In genomic region chr3:150278843-150279341, GRCh38 we compare ENCODE assay signal across 20 cellular contexts.
A peak's percentile ranks its signal among the peaks of the same experiment; 100 is the strongest.
DNase-seq lines count a peak whose midpoint lies in the region; ATAC-seq and TF ChIP-seq lines count a peak whose summit lies in the region.
"Had no signal": no experiment of that assay in that cellular context is flagged by ENCODE, and none has a peak within 500 bp of the region (broad histone marks: within the 10 kb centered on the region; RNA-seq: fewer than 3 reads in every experiment).

No MANE protein-coding gene starts in this region.

- H3K4me1 Mint-ChIP-seq in activated T-cell treated with anti-CD3 and anti-CD28 coated beads, Interleukin-2, amount 50 U/mL, for 4 hours (ENCODE audit: low read depth): no peaks in the 10 kb centered on the region
- H3K4me1 Mint-ChIP-seq in progenitor cell of endocrine pancreas (ENCODE audit: low read depth): peaks cover 13% of the 10 kb centered on the region
- H3K4me1 Mint-ChIP-seq: central memory CD8-positive, alpha-beta T cell had no signal

- H2AK5ac ChIP-seq in mesenchymal stem cell (ENCODE audit: low read length, severe bottlenecking): no peak overlapping the region

- peaks cover 6% of the 10 kb centered on the region; the same call in 1 of the 2 replicates for H3K9me3 ChIP-seq in SJCRH30 (replicated peaks)
- H3K9me3 ChIP-seq in mesenchymal stem cell (ENCODE audit: control insufficient read depth, low read length): peaks cover 7% of the 10 kb centered on the region
- H3K9me3 ChIP-seq: stomach had no signal

- H4K91ac ChIP-seq in mesenchymal stem cell (ENCODE audit: low read length): no peak overlapping the region

- no peaks in the 10 kb centered on the region for H3K27me3 ChIP-seq in SJCRH30
- no peaks in the 10 kb centered on the region for H3K27me3 ChIP-seq in mesenchymal stem cell (ENCODE audit: control insufficient read depth in 1 of 2, insufficient read depth in 1 of 2, low read length in 2 of 2)
- H3K27me3 ChIP-seq: stomach had no signal

- no peak for TF ChIP-seq CTCF in progenitor cell of endocrine pancreas (IDR thresholded peaks at IDR 0.05; ENCODE audit: unreplicated experiment)

- H3K27me3 Mint-ChIP-seq in activated T-cell treated with anti-CD3 and anti-CD28 coated beads, Interleukin-2, amount 50 U/mL, for 4 hours (ENCODE audit: low read depth): peaks cover 18% of the 10 kb centered on the region
- H3K27me3 Mint-ChIP-seq in progenitor cell of endocrine pancreas: no peaks in the 10 kb centered on the region

- H3K23ac ChIP-seq in mesenchymal stem cell (ENCODE audit: low read length in 2 of 2): no peak overlapping the region

- no peak overlapping the region for H3K27ac Mint-ChIP-seq in progenitor cell of endocrine pancreas
- H3K27ac Mint-ChIP-seq: activated naive CD8-positive, alpha-beta T cell had no signal

- H3K9me3 Mint-ChIP-seq in activated T-cell treated with anti-CD3 and anti-CD28 coated beads, Interleukin-2, amount 50 U/mL, for 4 hours: no peaks in the 10 kb centered on the region
- H3K9me3 Mint-ChIP-seq in progenitor cell of endocrine pancreas (ENCODE audit: low read depth): peaks cover 10% of the 10 kb centered on the region
- H3K9me3 Mint-ChIP-seq: central memory CD8-positive, alpha-beta T cell had no signal

- no peak overlapping the region for H2BK12ac ChIP-seq in mesenchymal stem cell (ENCODE audit: low read length in 2 of 2)

- H3K4ac ChIP-seq in mesenchymal stem cell (ENCODE audit: low read depth in 1 of 2, low read length in 2 of 2): no peak overlapping the region

- H2BK5ac ChIP-seq in mesenchymal stem cell (ENCODE audit: low read depth, low read length, poor library complexity, severe bottlenecking): no peak overlapping the region

- DNase-seq in EH (ENCODE audit: low read depth) (peak; percentile 35), NCI-H1105 (lab: John Stamatoyannopoulos, UW) (peak; percentile 89), SJCRH30 (peak; percentile 88 to 93), mesenchymal stem cell (no peak), progenitor cell of endocrine pancreas (ENCODE audit: low spot score, unreplicated experiment) (no peak)
- no peak for DNase-seq in activated T-cell treated with anti-CD3 and anti-CD28 coated beads, Interleukin-2, amount 50 U/mL, for 4 hours
- no peak for DNase-seq in stimulated activated CD4-positive, alpha-beta T cell treated with anti-CD3 and anti-CD28 coated beads, Interleukin-4, amount 100 ng/mL, for 1 hour
- DNase-seq: activated CD4-positive, CD25-positive, alpha-beta regulatory T cell; activated CD8-positive, alpha-beta memory T cell treated with anti-CD3 and anti-CD28 coated beads, Interleukin-2, amount 50 U/mL, for 48 hours; C1 segment of cervical spinal cord; H7; left cardiac atrium; MV-4-11; NK-92 treated with Interleukin-12 subunit alpha and Interleukin-12 subunit beta, amount 100 ng/mL, for 24 hours; stomach had no signal

- H3K4me2 ChIP-seq in mesenchymal stem cell (ENCODE audit: low read length, poor library complexity, severe bottlenecking): no peak overlapping the region

- peak overlapping the region; percentile 35 for H3K4me3 ChIP-seq in SJCRH30
- H3K4me3 ChIP-seq in mesenchymal stem cell (ENCODE audit: insufficient read depth in 1 of 2, low read depth in 1 of 2, low read length in 2 of 2): no peak overlapping the region
- H3K4me3 ChIP-seq: stomach had no signal

- ATAC-seq in activated T-cell treated with anti-CD3 and anti-CD28 coated beads, Interleukin-2, amount 50 U/mL, for 4 hours: no peak
- no peak for ATAC-seq in GM18858 (IDR thresholded peaks at IDR 0.05; ENCODE audit: unreplicated experiment)
- ATAC-seq: left cardiac atrium, SK-N-SH treated with all-trans-retinoic acid at 6 μM for 48 hours had no signal

- no peaks in the 10 kb centered on the region for H3K36me3 Mint-ChIP-seq in activated T-cell treated with anti-CD3 and anti-CD28 coated beads, Interleukin-2, amount 50 U/mL, for 4 hours (ENCODE audit: insufficient read depth)
- no peaks in the 10 kb centered on the region for H3K36me3 Mint-ChIP-seq in progenitor cell of endocrine pancreas (ENCODE audit: insufficient read depth)
- H3K36me3 Mint-ChIP-seq: activated naive CD8-positive, alpha-beta T cell had no signal

- no peaks in the 10 kb centered on the region for H3K79me1 ChIP-seq in mesenchymal stem cell (replicated peaks; ENCODE audit: low read length, poor library complexity, severe bottlenecking)

- H3K27ac ChIP-seq in SJCRH30 (peak overlapping the region; percentile 72), mesenchymal stem cell (ENCODE audit: low read length, poor library complexity, severe bottlenecking) (no peak overlapping the region)
- H3K27ac ChIP-seq: epithelial cell of prostate had no signal

- no peak overlapping the region for H3K4me3 Mint-ChIP-seq in activated T-cell treated with anti-CD3 and anti-CD28 coated beads, Interleukin-2, amount 50 U/mL, for 4 hours
- no peak overlapping the region for H3K4me3 Mint-ChIP-seq in progenitor cell of endocrine pancreas (ENCODE audit: low read depth)
- H3K4me3 Mint-ChIP-seq: activated naive CD8-positive, alpha-beta T cell; central memory CD8-positive, alpha-beta T cell had no signal

- H2AFZ ChIP-seq in mesenchymal stem cell (ENCODE audit: low read depth, low read length): no peak overlapping the region

- H3K9ac ChIP-seq in mesenchymal stem cell (ENCODE audit: low read length): no peak overlapping the region

- no peak overlapping the region for H4K8ac ChIP-seq in mesenchymal stem cell (ENCODE audit: low read length)

- H3K18ac ChIP-seq in mesenchymal stem cell (ENCODE audit: low read depth in 1 of 2, low read length in 2 of 2): no peak overlapping the region

- H3K14ac ChIP-seq in mesenchymal stem cell (ENCODE audit: low read length in 2 of 2): no peak overlapping the region

- H3K4me1 ChIP-seq in SJCRH30: peaks cover 49% of the 10 kb centered on the region
- H3K4me1 ChIP-seq in mesenchymal stem cell (ENCODE audit: control insufficient read depth, insufficient read depth, low read depth, low read length): peaks cover 3% of the 10 kb centered on the region

- 89% methylated on average over 4 of the region's 7 CpGs for WGBS in mesenchymal stem cell

- H3K36me3 ChIP-seq in SJCRH30 (no peaks in the 10 kb centered on the region), mesenchymal stem cell (ENCODE audit: control insufficient read depth in 1 of 2, insufficient read depth in 2 of 2, low read depth in 1 of 2, low read length in 2 of 2) (no peaks in the 10 kb centered on the region)
- H3K36me3 ChIP-seq: stomach had no signal

- no peak overlapping the region for H2BK15ac ChIP-seq in mesenchymal stem cell (ENCODE audit: low read depth, poor library complexity, severe bottlenecking)

- H2BK120ac ChIP-seq in mesenchymal stem cell (ENCODE audit: low read depth, low read length): peak overlapping the region; percentile 11

Comparison
In these comparisons a context has a peak if more than half of its experiments do, and no peak if none do; other contexts are left out.
1. DNase-seq: peak in EH (single experiment), NCI-H1105 (single experiment) and SJCRH30 (2 of 2); none in mesenchymal stem cell (single experiment), activated T-cell treated with anti-CD3 and anti-CD28 coated beads, Interleukin-2, amount 50 U/mL, for 4 hours (single experiment), stimulated activated CD4-positive, alpha-beta T cell treated with anti-CD3 and anti-CD28 coated beads, Interleukin-4, amount 100 ng/mL, for 1 hour (single experiment) and progenitor cell of endocrine pancreas (single experiment).